Comparison of ENCODE assay signal across 27 cellular contexts in genomic region chr1:85428471-85429077, GRCh38. TPM values are rescaled to one million over a fixed set of nuclear protein-coding genes. Genes with fewer than 3 reads are reported as not detected.
DNase-seq lines count a peak whose midpoint lies in the region; ATAC-seq and TF ChIP-seq lines count a peak whose summit lies in the region.
"Had no signal": no experiment of that assay in that cellular context is flagged by ENCODE, and none has a peak within 500 bp of the region (broad histone marks: within the 10 kb centered on the region; RNA-seq: fewer than 3 reads in every experiment).

No MANE protein-coding gene starts in this region.

- H3K36me3 Mint-ChIP-seq in HFFc6 (ENCODE audit: low read depth) = peaks cover 73% of the 10 kb centered on the region
- H3K36me3 Mint-ChIP-seq in natural killer cell treated with Interleukin-12 subunit alpha and Interleukin-12 subunit beta and Interleukin-15 and Interleukin-18, amount 100 ng/mL, for 72 hours = no peaks in the 10 kb centered on the region
- H3K36me3 Mint-ChIP-seq in activated CD4-positive, alpha-beta T cell treated with anti-CD3 and anti-CD28 coated beads for 36 hours (ENCODE audit: low read depth) = no peaks in the 10 kb centered on the region
- no peaks in the 10 kb centered on the region for H3K36me3 Mint-ChIP-seq in CD8-positive, alpha-beta memory T cell

- H3K36me3 ChIP-seq in subcutaneous abdominal adipose tissue (ENCODE audit: control insufficient read depth in 5 of 5, insufficient read depth in 5 of 5, low read length in 5 of 5) = no peaks in the 10 kb centered on the region
- no peaks in the 10 kb centered on the region for H3K36me3 ChIP-seq in CD8-positive, alpha-beta memory T cell (ENCODE audit: insufficient read depth, low read length)
- H3K36me3 ChIP-seq: HAP-1, thyroid gland had no signal

- H3K27ac ChIP-seq in VCaP = peak overlapping the region; percentile 80
- H3K27ac ChIP-seq in subcutaneous abdominal adipose tissue (ENCODE audit: low read depth, low read length) = peak overlapping the region; percentile 50
- no peak overlapping the region for H3K27ac ChIP-seq in CD8-positive, alpha-beta memory T cell (ENCODE audit: low read depth, low read length)
- H3K27ac ChIP-seq: SJCRH30, thyroid gland had no signal

- no peak overlapping the region for H3K4me3 ChIP-seq in subcutaneous abdominal adipose tissue (ENCODE audit: low read depth in 1 of 5, low read length in 5 of 5)
- H3K4me3 ChIP-seq in CD8-positive, alpha-beta memory T cell (ENCODE audit: low read length) = no peak overlapping the region
- H3K4me3 ChIP-seq: HAP-1, MG63, SJCRH30, thyroid gland had no signal

- intact Hi-C loops in activated CD4-positive, alpha-beta T cell treated with anti-CD3 and anti-CD28 coated beads for 36 hours (cut with DNase I, micrococcal nuclease) = no loop called here

- no peak overlapping the region for H3K9ac ChIP-seq in subcutaneous abdominal adipose tissue (ENCODE audit: low read length in 5 of 5)

- TF ChIP-seq CTCF in HFFc6 (IDR thresholded peaks at IDR 0.05) (no peak), VCaP (conservative IDR thresholded peaks at IDR 0.05) (no peak)

- DNase-seq in HFFc6 (no peak), NOMO-1 treated with DMSO at 0.1 percent for 48 hours (lab: John Stamatoyannopoulos, UW; ENCODE audit: unreplicated experiment) (peak; percentile 79)
- DNase-seq in natural killer cell treated with Interleukin-12 subunit alpha and Interleukin-12 subunit beta and Interleukin-15 and Interleukin-18, amount 100 ng/mL, for 72 hours (ENCODE audit: low spot score) = no peak
- DNase-seq in activated CD4-positive, alpha-beta T cell treated with anti-CD3 and anti-CD28 coated beads for 36 hours = no peak
- no peak for DNase-seq in CD8-positive, alpha-beta memory T cell
- DNase-seq: activated CD4-positive, alpha-beta memory T cell treated with anti-CD3 and anti-CD28 coated beads, Interleukin-2, amount 10 ng/mL, durations not matched to agents 7 days and 5 days; activated CD4-positive, CD25-positive, alpha-beta regulatory T cell; activated effector memory CD4-positive, alpha-beta T cell treated with anti-CD3 and anti-CD28 coated beads, Interleukin-2, amount 50 U/mL, for 16 hours; activated naive CD8-positive, alpha-beta T cell treated with anti-CD3 and anti-CD28 coated beads, Interleukin-2, amount 50 U/mL, for 24 hours; COR-L47; EL; left cardiac atrium; MG63; naive B cell; NCI-H1694 treated with DMSO at 0.1 percent for 48 hours; NCI-H226; NCI-H82; occipital lobe; SJCRH30; stimulated activated CD4-positive, alpha-beta T cell treated with anti-CD3 and anti-CD28 coated beads, Interleukin-4, amount 100 ng/mL, for 1 hour; stimulated activated naive CD4-positive, alpha-beta T cell treated with Interleukin-2 at 50 U/mL for 16 hours; T-helper 2 cell; thyroid gland had no signal

- H3K4me1 Mint-ChIP-seq in HFFc6 (ENCODE audit: low read depth) = peaks cover 57% of the 10 kb centered on the region
- H3K4me1 Mint-ChIP-seq in natural killer cell treated with Interleukin-12 subunit alpha and Interleukin-12 subunit beta and Interleukin-15 and Interleukin-18, amount 100 ng/mL, for 72 hours (ENCODE audit: low read depth in 2 of 2) = peaks cover 0 to 3% of the 10 kb centered on the region in 2 donors
- no peaks in the 10 kb centered on the region for H3K4me1 Mint-ChIP-seq in activated CD4-positive, alpha-beta T cell treated with anti-CD3 and anti-CD28 coated beads for 36 hours
- H3K4me1 Mint-ChIP-seq in CD8-positive, alpha-beta memory T cell = no peaks in the 10 kb centered on the region
- H3K4me1 Mint-ChIP-seq: activated CD4-positive, alpha-beta memory T cell treated with anti-CD3 and anti-CD28 coated beads, Interleukin-2, amount 10 ng/mL, durations not matched to agents 7 days and 5 days; activated naive CD8-positive, alpha-beta T cell treated with anti-CD3 and anti-CD28 coated beads, Interleukin-2, amount 50 U/mL, for 24 hours had no signal

- no peak for ATAC-seq in natural killer cell treated with Interleukin-12 subunit alpha and Interleukin-12 subunit beta and Interleukin-15 and Interleukin-18, amount 100 ng/mL, for 72 hours
- ATAC-seq in activated CD4-positive, alpha-beta T cell treated with anti-CD3 and anti-CD28 coated beads for 36 hours = no peak
- ATAC-seq: activated naive CD8-positive, alpha-beta T cell treated with anti-CD3 and anti-CD28 coated beads, Interleukin-2, amount 50 U/mL, for 24 hours; left cardiac atrium had no signal

- H3K27me3 Mint-ChIP-seq in HFFc6 (ENCODE audit: insufficient read depth) = peaks cover 4% of the 10 kb centered on the region
- peaks cover 3 to 29% of the 10 kb centered on the region in 2 donors for H3K27me3 Mint-ChIP-seq in natural killer cell treated with Interleukin-12 subunit alpha and Interleukin-12 subunit beta and Interleukin-15 and Interleukin-18, amount 100 ng/mL, for 72 hours
- H3K27me3 Mint-ChIP-seq in activated CD4-positive, alpha-beta T cell treated with anti-CD3 and anti-CD28 coated beads for 36 hours = peaks cover 11% of the 10 kb centered on the region
- peaks cover 6 to 25% of the 10 kb centered on the region in 2 donors for H3K27me3 Mint-ChIP-seq in CD8-positive, alpha-beta memory T cell
- H3K27me3 Mint-ChIP-seq: brain, naive B cell had no signal

- no peaks in the 10 kb centered on the region for H3K27me3 ChIP-seq in subcutaneous abdominal adipose tissue (ENCODE audit: control insufficient read depth in 5 of 5, insufficient read depth in 4 of 5, low read length in 5 of 5)
- H3K27me3 ChIP-seq in CD8-positive, alpha-beta memory T cell (ENCODE audit: insufficient read depth, low read length, poor library complexity, severe bottlenecking) = no peaks in the 10 kb centered on the region
- H3K27me3 ChIP-seq: MG63, SJCRH30, thyroid gland had no signal

- no peak overlapping the region for H3K4me3 Mint-ChIP-seq in HFFc6
- H3K4me3 Mint-ChIP-seq in natural killer cell treated with Interleukin-12 subunit alpha and Interleukin-12 subunit beta and Interleukin-15 and Interleukin-18, amount 100 ng/mL, for 72 hours = no peak overlapping the region
- no peak overlapping the region for H3K4me3 Mint-ChIP-seq in activated CD4-positive, alpha-beta T cell treated with anti-CD3 and anti-CD28 coated beads for 36 hours
- H3K4me3 Mint-ChIP-seq in CD8-positive, alpha-beta memory T cell = no peak overlapping the region
- H3K4me3 Mint-ChIP-seq: activated CD4-positive, alpha-beta memory T cell treated with anti-CD3 and anti-CD28 coated beads, Interleukin-2, amount 10 ng/mL, durations not matched to agents 7 days and 5 days; activated naive CD8-positive, alpha-beta T cell treated with anti-CD3 and anti-CD28 coated beads, Interleukin-2, amount 50 U/mL, for 24 hours; brain had no signal

- H3K9me3 ChIP-seq in subcutaneous abdominal adipose tissue (ENCODE audit: control insufficient read depth in 5 of 5, low read length in 5 of 5) = peaks cover 0 to 2% (median 0%) of the 10 kb centered on the region in 5 donors
- no peaks in the 10 kb centered on the region for H3K9me3 ChIP-seq in CD8-positive, alpha-beta memory T cell (ENCODE audit: low read length)
- H3K9me3 ChIP-seq: HAP-1, MG63, SJCRH30, thyroid gland had no signal

- H3K4me1 ChIP-seq in subcutaneous abdominal adipose tissue (ENCODE audit: control insufficient read depth in 5 of 5, insufficient read depth in 5 of 5, low read length in 5 of 5) = peaks cover 0 to 27% (median 4%) of the 10 kb centered on the region in 5 donors
- H3K4me1 ChIP-seq in CD8-positive, alpha-beta memory T cell (ENCODE audit: insufficient read depth, low read length) = no peaks in the 10 kb centered on the region
- H3K4me1 ChIP-seq: HAP-1, SJCRH30, thyroid gland had no signal

- H3K9me3 Mint-ChIP-seq in HFFc6 = peaks cover 14% of the 10 kb centered on the region; the same call in 1 of the 2 replicates
- H3K9me3 Mint-ChIP-seq in natural killer cell treated with Interleukin-12 subunit alpha and Interleukin-12 subunit beta and Interleukin-15 and Interleukin-18, amount 100 ng/mL, for 72 hours = peaks cover 2% of the 10 kb centered on the region
- H3K9me3 Mint-ChIP-seq in activated CD4-positive, alpha-beta T cell treated with anti-CD3 and anti-CD28 coated beads for 36 hours (ENCODE audit: low read depth) = peaks cover 2% of the 10 kb centered on the region
- H3K9me3 Mint-ChIP-seq in CD8-positive, alpha-beta memory T cell = peaks cover 0 to 4% (median 0%) of the 10 kb centered on the region in 5 donors
- H3K9me3 Mint-ChIP-seq: activated CD4-positive, alpha-beta memory T cell treated with anti-CD3 and anti-CD28 coated beads, Interleukin-2, amount 10 ng/mL, durations not matched to agents 7 days and 5 days had no signal

- CTCF ChIA-PET in activated CD4-positive, alpha-beta T cell treated with anti-CD3 and anti-CD28 coated beads for 36 hours (lab: Charles Lee) = no interaction called here
- CTCF ChIA-PET in CD8-positive, alpha-beta memory T cell (lab: Charles Lee) = no interaction called here

- POLR2A ChIA-PET in activated CD4-positive, alpha-beta T cell treated with anti-CD3 and anti-CD28 coated beads for 36 hours (lab: Charles Lee) = no interaction called here
- POLR2A ChIA-PET in CD8-positive, alpha-beta memory T cell (lab: Charles Lee) = no interaction called here

- H3K27ac Mint-ChIP-seq in HFFc6 = peak overlapping the region; percentile 79
- no peak overlapping the region for H3K27ac Mint-ChIP-seq in natural killer cell treated with Interleukin-12 subunit alpha and Interleukin-12 subunit beta and Interleukin-15 and Interleukin-18, amount 100 ng/mL, for 72 hours
- H3K27ac Mint-ChIP-seq in activated CD4-positive, alpha-beta T cell treated with anti-CD3 and anti-CD28 coated beads for 36 hours = no peak overlapping the region
- H3K27ac Mint-ChIP-seq in CD8-positive, alpha-beta memory T cell = no peak overlapping the region
- H3K27ac Mint-ChIP-seq: activated CD4-positive, alpha-beta memory T cell treated with anti-CD3 and anti-CD28 coated beads, Interleukin-2, amount 10 ng/mL, durations not matched to agents 7 days and 5 days; activated naive CD8-positive, alpha-beta T cell treated with anti-CD3 and anti-CD28 coated beads, Interleukin-2, amount 50 U/mL, for 24 hours had no signal

RNA-seq across cellular contexts. Expression of gene DDAH1, which starts 36.4 kb away (rescaled TPM):
- total RNA-seq in HFFc6 (2021; fragmentation: NEBNext Ultra II Directional; extraction: Animal tissue kit (Norgen Biotek cat#: 25700)) = 100 to 1,000 TPM; 235 to 320 (median 277) TPM
- not detected for total RNA-seq in natural killer cell treated with Interleukin-12 subunit alpha and Interleukin-12 subunit beta and Interleukin-15 and Interleukin-18, amount 100 ng/mL, for 72 hours
- under 1 TPM; 0.09 to 0.11 TPM for total RNA-seq in activated CD4-positive, alpha-beta T cell treated with anti-CD3 and anti-CD28 coated beads for 36 hours
- total RNA-seq in CD8-positive, alpha-beta memory T cell = not detected
- not detected for polyA plus RNA-seq in CD8-positive, alpha-beta memory T cell
- total RNA-seq: activated CD4-positive, alpha-beta memory T cell treated with anti-CD3 and anti-CD28 coated beads, Interleukin-2, amount 10 ng/mL, durations not matched to agents 7 days and 5 days had no signal

Comparison
In these comparisons a context has a peak if more than half of its experiments do, and no peak if none do; other contexts are left out.
1. RNA of gene DDAH1, which starts 36.4 kb away (total RNA-seq): 235 to 320 TPM in HFFc6; 0.09 to 0.11 TPM in activated CD4-positive, alpha-beta T cell treated with anti-CD3 and anti-CD28 coated beads for 36 hours, not detected in CD8-positive, alpha-beta memory T cell and not detected in natural killer cell treated with Interleukin-12 subunit alpha and Interleukin-12 subunit beta and Interleukin-15 and Interleukin-18, amount 100 ng/mL, for 72 hours; every median in the first group is over 100 times any median in the second.